Comparison of ENCODE assay signal across 9 cellular contexts in genomic region chr19:14570864-14571527, GRCh38. TPM values are rescaled to one million over a fixed set of nuclear protein-coding genes. Genes with fewer than 3 reads are reported as not detected.
DNase-seq lines count a peak whose midpoint lies in the region; ATAC-seq, FAIRE-seq and TF ChIP-seq lines count a peak whose summit lies in the region.
"Had no signal": no experiment of that assay in that cellular context is flagged by ENCODE, and none has a peak within 500 bp of the region (broad histone marks: within the 10 kb centered on the region; RNA-seq: fewer than 3 reads in every experiment).

No MANE protein-coding gene starts in this region.

- ATAC-seq in left cardiac atrium: no peak
- ATAC-seq in HG03469 (IDR thresholded peaks at IDR 0.05; ENCODE audit: unreplicated experiment): no peak

- H3K4me1 ChIP-seq in right atrium auricular region: peaks cover 0 to 26% of the 10 kb centered on the region in 2 donors
- peaks cover 20% of the 10 kb centered on the region for H3K4me1 ChIP-seq in mucosa of stomach (ENCODE audit: control insufficient read depth, insufficient read depth, low read length)

- peak overlapping the region; percentile 74 to 92 for H3K4me3 ChIP-seq in right atrium auricular region
- peak overlapping the region; percentile 79 to 98 for H3K4me3 ChIP-seq in cardiac fibroblast (replicated peaks in 1 of 2; ENCODE audit: low read depth in 2 of 2, low read length in 2 of 2)
- peak overlapping the region; percentile 99 for H3K4me3 ChIP-seq in mucosa of stomach (ENCODE audit: low read length)

- FAIRE-seq in GM19239 (lab: Jason Lieb, UNC): no peak
- FAIRE-seq: G401.6 had no signal

- no peak for DNase-seq in right atrium auricular region (ENCODE audit: low spot score)
- DNase-seq in left cardiac atrium: no peak
- no peak for DNase-seq in cardiac fibroblast (ENCODE audit: low read depth in 2 of 2)
- no peak for DNase-seq in SKM-1 treated with dmso at 0.1 percent for 144 hours (lab: John Stamatoyannopoulos, UW; ENCODE audit: unreplicated experiment)
- no peak for DNase-seq in MV-4-11 (lab: John Stamatoyannopoulos, UW)
- no peak for DNase-seq in GM19239 (ENCODE audit: insufficient read length, low spot score)

- intact Hi-C loops in left cardiac atrium (cut with DNase I): loop anchor here in 1 of 2 donors (5.0 kb wide), 1 partner anchor 116 kb away; no protein-coding TSS in a partner anchor

- H3K27me3 ChIP-seq in right atrium auricular region (no peaks in the 10 kb centered on the region), mucosa of stomach (ENCODE audit: control insufficient read depth, insufficient read depth, low read length) (no peaks in the 10 kb centered on the region)

- H3K9me3 ChIP-seq in right atrium auricular region (no peaks in the 10 kb centered on the region), mucosa of stomach (ENCODE audit: control insufficient read depth, low read length) (no peaks in the 10 kb centered on the region)

- H3K27ac ChIP-seq in right atrium auricular region: peak overlapping the region; percentile 83 to 85

- H3K9ac ChIP-seq in mucosa of stomach (ENCODE audit: low read length): peak overlapping the region; percentile 92

- TF ChIP-seq CTCF in right atrium auricular region (IDR thresholded peaks at IDR 0.05): no peak
- no peak for TF ChIP-seq CTCF in cardiac fibroblast (IDR thresholded peaks at IDR 0.05; ENCODE audit: low read depth, low read length)

- H3K36me3 ChIP-seq in right atrium auricular region (peaks cover 3% of the 10 kb centered on the region), mucosa of stomach (ENCODE audit: control insufficient read depth, insufficient read depth, low read length) (no peaks in the 10 kb centered on the region)

RNA-seq across cellular contexts. Expression of gene NDUFB7, which starts 0.9 kb away (rescaled TPM):
- total RNA-seq in right atrium auricular region: 100 to 1,000 TPM; 593 to 729 TPM
- 100 to 1,000 TPM; 357 to 393 TPM for total RNA-seq in left cardiac atrium

RNA-seq across cellular contexts. Expression of gene CLEC17A, which starts 11.9 kb away (rescaled TPM):
- total RNA-seq in right atrium auricular region (not detected), left cardiac atrium (not detected)

RNA-seq across cellular contexts. Expression of gene TECR, which starts 41.6 kb away (rescaled TPM):
- 10 to 100 TPM; 60.3 to 63.9 TPM for total RNA-seq in right atrium auricular region
- total RNA-seq in left cardiac atrium: 100 to 1,000 TPM in 1 of 2 donors, 10 to 100 TPM in 1; 85.7 to 108 TPM

RNA-seq across cellular contexts. Expression of gene DNAJB1, which starts 52.8 kb away (rescaled TPM):
- total RNA-seq in right atrium auricular region (10 to 100 TPM; 36.5 to 52.9 TPM), left cardiac atrium (10 to 100 TPM; 50.7 to 70.5 TPM)
